32 cellular contexts compared by ENCODE assay signal in genomic region chr2:110717734-110718133, GRCh38. TPM values are rescaled to one million over a fixed set of nuclear protein-coding genes. Genes with fewer than 3 reads are reported as not detected.
DNase-seq lines count a peak whose midpoint lies in the region; TF ChIP-seq lines count a peak whose summit lies in the region.
"Had no signal": no experiment of that assay in that cellular context is flagged by ENCODE, and none has a peak within 500 bp of the region (broad histone marks: within the 10 kb centered on the region; RNA-seq: fewer than 3 reads in every experiment).

No MANE protein-coding gene starts in this region.

- no peak overlapping the region for H3K9ac ChIP-seq in adipocyte (ENCODE audit: low read length)
- H3K9ac ChIP-seq: neural progenitor cell had no signal

- in situ Hi-C loops in KBM-7 (cut with MboI; ENCODE audit: low pct_unique_long_range_greater_than_20kb, low sequenced_read_pairs): no loop called here
- in situ Hi-C loops in HAP-1 (cut with MboI; ENCODE audit: low sequenced_read_pairs): no loop called here

- H3K27me3 ChIP-seq in ACC112 (ENCODE audit: insufficient read depth, low read length) (peaks cover 54% of the 10 kb centered on the region), adipocyte (replicated peaks; ENCODE audit: control insufficient read depth, insufficient read depth, low read length) (peaks cover 10% of the 10 kb centered on the region), ovary (no peaks in the 10 kb centered on the region), HAP-1 (ENCODE audit: low read depth) (no peaks in the 10 kb centered on the region)
- H3K27me3 ChIP-seq: neural progenitor cell, right lobe of liver, thyroid gland had no signal

- H2AFZ ChIP-seq in ACC112 (ENCODE audit: low read length, unreplicated experiment): no peak overlapping the region
- H2AFZ ChIP-seq: neural progenitor cell had no signal

- TF ChIP-seq CTCF in fibroblast of the aortic adventitia (IDR thresholded peaks at IDR 0.05; ENCODE audit: insufficient read depth, low read length): no peak
- no peak for TF ChIP-seq CTCF in ovary (IDR thresholded peaks at IDR 0.05)

- H3K4me1 ChIP-seq in ACC112 (ENCODE audit: control insufficient read depth, insufficient read depth, low read length, unreplicated experiment) (peaks cover 28% of the 10 kb centered on the region), adipocyte (ENCODE audit: control insufficient read depth, insufficient read depth, low read length) (peaks cover 36% of the 10 kb centered on the region), ovary (ENCODE audit: insufficient read depth) (peaks cover 11% of the 10 kb centered on the region), HAP-1 (no peaks in the 10 kb centered on the region)
- H3K4me1 ChIP-seq: neural progenitor cell, thyroid gland had no signal

- no peaks in the 10 kb centered on the region for H3K36me3 ChIP-seq in ACC112 (ENCODE audit: insufficient read depth, low read length)
- no peaks in the 10 kb centered on the region for H3K36me3 ChIP-seq in adipocyte (ENCODE audit: control insufficient read depth, insufficient read depth, low read length, severe bottlenecking)
- H3K36me3 ChIP-seq in ovary: no peaks in the 10 kb centered on the region
- H3K36me3 ChIP-seq in HAP-1 (replicated peaks): no peaks in the 10 kb centered on the region
- H3K36me3 ChIP-seq: neural progenitor cell, right lobe of liver, thyroid gland had no signal

- H3K9me3 ChIP-seq in adipocyte (ENCODE audit: control insufficient read depth, low read length): no peaks in the 10 kb centered on the region
- no peaks in the 10 kb centered on the region for H3K9me3 ChIP-seq in ovary
- no peaks in the 10 kb centered on the region for H3K9me3 ChIP-seq in HAP-1
- H3K9me3 ChIP-seq: right lobe of liver, thyroid gland had no signal

- H3K4me3 ChIP-seq in ACC112 (ENCODE audit: low read depth, low read length) (peak overlapping the region; percentile 30; the same call in 1 of the 2 replicates), adipocyte (ENCODE audit: low read length) (peak overlapping the region; percentile 45), fibroblast of the aortic adventitia (ENCODE audit: low read depth, low read length) (no peak overlapping the region), ovary (no peak overlapping the region), HAP-1 (no peak overlapping the region)
- H3K4me3 ChIP-seq: neural progenitor cell, right lobe of liver, SK-N-MC, thyroid gland had no signal

- no peak for TF ChIP-seq EP300 in ovary (IDR thresholded peaks at IDR 0.05)

- 5 to 7% (median 7%) methylated on average over 4 of the region's 4 CpGs for WGBS in ovary, 3 donors

- DNase-seq in adipocyte (ENCODE audit: low read depth): peak; percentile 3
- DNase-seq in fibroblast of the aortic adventitia (ENCODE audit: low read depth): peak; percentile 48
- peak; percentile 38 to 72 (median 65) for DNase-seq in ovary
- no peak for DNase-seq in H4 (ENCODE audit: low spot score)
- no peak for DNase-seq in KBM-7
- DNase-seq in iPS-NIHi11 (ENCODE audit: low spot score): no peak
- no peak for DNase-seq in HAP-1 (ENCODE audit: low spot score in 2 of 2)
- DNase-seq: activated gamma-delta T cell; activated naive CD8-positive, alpha-beta T cell treated with anti-CD3 and anti-CD28 coated beads for 36 hours; activated T-cell treated with anti-CD3 and anti-CD28 coated beads, Interleukin-2, amount 50 U/mL, for 4 hours; CD8-positive, alpha-beta memory T cell; cortex of kidney; DMS 273 treated with DMSO at 0.1 percent for 48 hours; effector memory CD8-positive, alpha-beta T cell; EL; immature natural killer cell; left colon; NCI-H446 treated with DMSO at 0.1 percent for 48 hours; NCI-H82; stimulated activated CD4-positive, alpha-beta T cell treated with anti-CD3 and anti-CD28 coated beads, Interleukin-12 subunit alpha, Interleukin-12 subunit beta, amount 100 ng/mL, for 4 hours; stimulated activated CD4-positive, alpha-beta T cell treated with anti-CD3 and anti-CD28 coated beads, Interleukin-2, amount 100 ng/mL, for 48 hours; stimulated activated naive CD8-positive, alpha-beta T cell treated with anti-CD3 and anti-CD28 coated beads, Interleukin-15, amount 100 ng/mL, for 72 hours; thyroid gland had no signal

- no peak for TF ChIP-seq POLR2A in ovary (IDR thresholded peaks at IDR 0.05)

- H3K27ac ChIP-seq in ACC112 (ENCODE audit: low read depth, low read length) (peak overlapping the region; percentile 53; the same call in 1 of the 2 replicates), ovary (no peak overlapping the region)
- H3K27ac ChIP-seq: neural progenitor cell, right lobe of liver, SK-N-MC, thyroid gland had no signal

- intact Hi-C loops in ovary (cut with DNase I): no loop called here

- H3K79me2 ChIP-seq in ACC112 (ENCODE audit: control insufficient read depth, insufficient read depth, low read length, unreplicated experiment): no peaks in the 10 kb centered on the region

RNA-seq across cellular contexts. Expression of gene ACOXL, which starts 14.6 kb away (rescaled TPM):
- not detected in 2 replicates for total RNA-seq in fibroblast of the aortic adventitia (ENCODE audit: low replicate concordance)
- under 1 TPM in 4 of 7 donors, not detected in 3; 0.17 to 0.24 (median 0.23) TPM for total RNA-seq in ovary
- polyA plus RNA-seq in ovary: under 1 TPM in 1 of 2 donors, not detected in 1; 0.31 TPM
- total RNA-seq in H4 (2014; rRNA removed; shearing (Covaris generic)): not detected in 2 replicates
- total RNA-seq: A673; activated naive CD8-positive, alpha-beta T cell treated with anti-CD3 and anti-CD28 coated beads for 36 hours; B cell; frontal cortex; LHCN-M2; mesenteric fat pad; right lobe of liver had no signal
- polyA plus RNA-seq: CD8-positive, alpha-beta memory T cell; immature natural killer cell had no signal

RNA-seq across cellular contexts. Expression of gene BUB1, which starts 39.9 kb away (rescaled TPM):
- 5.9 and 35.2 TPM in 2 replicates for total RNA-seq in fibroblast of the aortic adventitia (ENCODE audit: low replicate concordance)
- 1 to 10 TPM in 2 of 7 donors, under 1 TPM in 5; 0.17 to 1.8 (median 0.72) TPM for total RNA-seq in ovary
- 1 to 10 TPM; 1.4 to 2.3 TPM for polyA plus RNA-seq in ovary
- 57.7 and 85.3 TPM in 2 replicates for total RNA-seq in H4 (2014; rRNA removed; shearing (Covaris generic))

Comparison
In these comparisons a context has a peak if more than half of its experiments do, and no peak if none do; other contexts are left out.
1. H3K4me3 ChIP-seq: peak in ACC112 (single experiment) and adipocyte (single experiment); none in fibroblast of the aortic adventitia (single experiment), ovary (single experiment) and HAP-1 (single experiment).
2. DNase-seq: peak in adipocyte (single experiment), fibroblast of the aortic adventitia (single experiment) and ovary (5 of 5); none in H4 (single experiment), KBM-7 (single experiment), iPS-NIHi11 (single experiment) and HAP-1 (0 of 2).